ENCODE assay signal across 10 cellular contexts in the genomic region with DNA sequence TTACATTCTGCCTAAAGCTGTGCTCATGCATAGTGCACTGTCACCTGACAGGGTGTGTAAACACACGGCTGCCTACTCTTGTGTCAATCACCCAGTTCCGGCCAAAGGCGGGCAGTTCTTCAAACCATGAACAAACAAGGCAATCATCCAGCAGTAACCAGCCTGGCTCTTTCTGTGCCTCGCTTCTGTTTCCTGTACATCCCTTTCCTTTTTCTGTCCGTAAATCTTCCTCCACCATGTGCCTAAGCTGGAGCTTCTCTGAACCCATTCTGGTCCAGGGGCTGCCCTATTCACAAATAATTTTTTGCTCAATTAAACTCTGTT.
DNase-seq lines count a peak whose midpoint lies in the region; ATAC-seq and TF ChIP-seq lines count a peak whose summit lies in the region.
"Had no signal": no experiment of that assay in that cellular context is flagged by ENCODE, and none has a peak within 500 bp of the region (broad histone marks: within the 10 kb centered on the region; RNA-seq: fewer than 3 reads in every experiment).

No MANE protein-coding gene starts in this region.

- no peak for ATAC-seq in GM21528 (IDR thresholded peaks at IDR 0.05; ENCODE audit: low FRiP score, unreplicated experiment)

- DNase-seq in DMS 273 (lab: John Stamatoyannopoulos, UW; ENCODE audit: unreplicated experiment) (peak; percentile 12), DMS 273 treated with DMSO at 0.1 percent for 48 hours (lab: John Stamatoyannopoulos, UW) (no peak), NCI-H748 treated with DMSO at 0.1 percent for 48 hours (lab: John Stamatoyannopoulos, UW) (peak; percentile 67), fibroblast of mammary gland (ENCODE audit: low read depth) (peak; percentile 9), CD1c-positive myeloid dendritic cell (ENCODE audit: extremely low spot score) (no peak), NCI-H2171 (lab: John Stamatoyannopoulos, UW) (no peak)
- DNase-seq: 8988T, Karpas-422 had no signal

- peak overlapping the region in 18 of 21 experiments; percentile 3 to 88 (median 70) for H3K27ac ChIP-seq in skin epidermis

- TF ChIP-seq CTCF in fibroblast of mammary gland (conservative IDR thresholded peaks at IDR 0.05; ENCODE audit: control insufficient read depth, insufficient read depth, low read depth, low read length) = no peak

- H3K4me3 ChIP-seq in fibroblast of mammary gland (ENCODE audit: control insufficient read depth, low read depth, low read length) (no peak overlapping the region), skin epidermis (no peak overlapping the region)

Comparison
In these comparisons a context has a peak if more than half of its experiments do, and no peak if none do; other contexts are left out.
1. DNase-seq: peak in DMS 273 (single experiment), NCI-H748 treated with DMSO at 0.1 percent for 48 hours (single experiment) and fibroblast of mammary gland (single experiment); none in DMS 273 treated with DMSO at 0.1 percent for 48 hours (single experiment), CD1c-positive myeloid dendritic cell (single experiment) and NCI-H2171 (single experiment).